In the genomic region with DNA sequence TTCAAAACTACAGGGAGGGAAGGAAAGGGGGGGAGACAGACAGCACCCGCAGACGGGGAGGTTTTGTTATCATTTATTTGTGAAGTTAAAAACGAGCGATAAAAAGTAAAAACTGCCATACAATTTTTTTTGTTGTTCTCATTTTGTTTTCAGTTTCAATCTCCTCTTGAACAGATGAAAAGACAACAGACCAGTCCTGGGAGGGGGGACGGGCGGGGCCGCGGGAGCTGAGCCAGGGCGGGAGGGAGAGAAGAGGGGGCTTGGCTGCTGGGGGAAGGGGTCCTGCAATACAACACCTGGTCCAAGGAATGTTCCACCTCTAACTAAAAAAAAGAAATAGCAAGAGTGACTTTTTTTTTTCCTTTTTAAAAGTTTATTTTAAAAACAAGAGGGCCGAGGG, we compare ENCODE assay signal across 19 cellular contexts. TPM values are rescaled to one million over a fixed set of nuclear protein-coding genes. Genes with fewer than 3 reads are reported as not detected.
"Had no signal": no experiment of that assay in that cellular context is flagged by ENCODE, and none has a peak within 500 bp of the region (broad histone marks: within the 10 kb centered on the region; RNA-seq: fewer than 3 reads in every experiment).

No MANE protein-coding gene starts in this region.

- H3K27me3 Mint-ChIP-seq: activated CD8-positive, alpha-beta T cell treated with anti-CD3 and anti-CD28 coated beads for 36 hours; activated naive CD4-positive, alpha-beta T cell treated with anti-CD3 and anti-CD28 coated beads, Interleukin-2, amount 50 U/mL, for 24 hours; naive thymus-derived CD8-positive, alpha-beta T cell; stimulated activated naive CD8-positive, alpha-beta T cell treated with anti-CD3 and anti-CD28 coated beads, Interleukin-15, amount 100 ng/mL, for 72 hours had no signal

- H3K27ac Mint-ChIP-seq: activated CD8-positive, alpha-beta T cell treated with anti-CD3 and anti-CD28 coated beads for 36 hours; activated naive CD4-positive, alpha-beta T cell treated with anti-CD3 and anti-CD28 coated beads, Interleukin-2, amount 50 U/mL, for 24 hours; naive thymus-derived CD8-positive, alpha-beta T cell had no signal

- H3K27me3 ChIP-seq: adrenal gland, dorsolateral prefrontal cortex, right lobe of liver, vagina had no signal

- H3K9me3 Mint-ChIP-seq: activated CD8-positive, alpha-beta T cell treated with anti-CD3 and anti-CD28 coated beads for 36 hours; activated naive CD4-positive, alpha-beta T cell treated with anti-CD3 and anti-CD28 coated beads, Interleukin-2, amount 50 U/mL, for 24 hours; endodermal cell; naive thymus-derived CD8-positive, alpha-beta T cell; stimulated activated naive CD8-positive, alpha-beta T cell treated with anti-CD3 and anti-CD28 coated beads, Interleukin-15, amount 100 ng/mL, for 72 hours had no signal

- H3K9me3 ChIP-seq: adrenal gland, prostate gland, right lobe of liver, thoracic aorta, vagina had no signal

- DNase-seq: activated CD4-positive, alpha-beta T cell treated with anti-CD3 and anti-CD28 coated beads for 4 hours; activated CD8-positive, alpha-beta T cell treated with anti-CD3 and anti-CD28 coated beads for 36 hours; activated effector memory CD4-positive, alpha-beta T cell treated with anti-CD3 and anti-CD28 coated beads, Interleukin-2, amount 50 U/mL, for 16 hours; activated T-cell treated with anti-CD3 and anti-CD28 coated beads, Interleukin-2, amount 50 U/mL, for 48 hours; adrenal gland; dorsolateral prefrontal cortex; endodermal cell; hippocampal formation; mammary epithelial cell; naive thymus-derived CD8-positive, alpha-beta T cell; right lobe of liver; stimulated activated naive CD8-positive, alpha-beta T cell treated with anti-CD3 and anti-CD28 coated beads, Interleukin-15, amount 100 ng/mL, for 72 hours; T1000; WERI-Rb-1 had no signal

- H3K27ac ChIP-seq: right lobe of liver, thoracic aorta, WERI-Rb-1 had no signal

- H3K4me3 ChIP-seq: adrenal gland, dorsolateral prefrontal cortex, prostate gland, right lobe of liver, thoracic aorta, vagina had no signal

- H3K4me1 Mint-ChIP-seq: activated naive CD4-positive, alpha-beta T cell treated with anti-CD3 and anti-CD28 coated beads, Interleukin-2, amount 50 U/mL, for 24 hours; endodermal cell; stimulated activated naive CD8-positive, alpha-beta T cell treated with anti-CD3 and anti-CD28 coated beads, Interleukin-15, amount 100 ng/mL, for 72 hours had no signal

- H3K4me3 Mint-ChIP-seq: activated CD8-positive, alpha-beta T cell treated with anti-CD3 and anti-CD28 coated beads for 36 hours; activated naive CD4-positive, alpha-beta T cell treated with anti-CD3 and anti-CD28 coated beads, Interleukin-2, amount 50 U/mL, for 24 hours; endodermal cell; naive thymus-derived CD8-positive, alpha-beta T cell; stimulated activated naive CD8-positive, alpha-beta T cell treated with anti-CD3 and anti-CD28 coated beads, Interleukin-15, amount 100 ng/mL, for 72 hours had no signal

- H3K4me1 ChIP-seq: prostate gland, right lobe of liver had no signal

RNA-seq across cellular contexts. Expression of a gene that starts 20.3 kb away (rescaled TPM):
- total RNA-seq: activated CD8-positive, alpha-beta T cell treated with anti-CD3 and anti-CD28 coated beads for 36 hours; mammary epithelial cell; vagina had no signal
- polyA plus RNA-seq: keratinocyte had no signal
